Comparison of ENCODE assay signal across 8 cellular contexts in genomic region chr5:95961617-95962474, GRCh38. TPM values are rescaled to one million over a fixed set of nuclear protein-coding genes. Genes with fewer than 3 reads are reported as not detected.
DNase-seq lines count a peak whose midpoint lies in the region; ATAC-seq and TF ChIP-seq lines count a peak whose summit lies in the region.

Gene ELL2 (minus strand): TSS chr5:95961851. CDS start chr5:95961721, 130 bp downstream.

- TF ChIP-seq CTCF in Panc1 (IDR thresholded peaks at IDR 0.05), result no peak

- intact Hi-C loops in Panc1 (cut with micrococcal nuclease; ENCODE audit: unreplicated experiment), result loop anchor here (10.0 kb wide), 1 partner anchor 203 kb away; no protein-coding TSS in a partner anchor

- H3K4me3 ChIP-seq in HUES64 (ENCODE audit: low read length) (peak within 1 kb of the TSS; percentile 82), Panc1 (ENCODE audit: low read depth in 2 of 2, low read length in 2 of 2) (peak within 1 kb of the TSS; percentile 98), esophagus (ENCODE audit: low read depth in 1 of 2, low read length in 2 of 2) (peak within 1 kb of the TSS; percentile 86 to 96), mucosa of rectum (ENCODE audit: low read length in 2 of 2) (peak within 1 kb of the TSS; percentile 83 to 87)

- WGBS in HUES64, result 2% methylated on average over 61 of the region's 63 CpGs
- 1% methylated on average over 56 to 63 of the region's 63 CpGs for WGBS in esophagus, 2 donors

- POLR2A ChIA-PET in Panc1 (lab: Charles Lee), result interaction anchor here (0.5 to 0.6 kb wide), 2 partner anchors 312 to 805 kb away, joined by 3 read pairs; no protein-coding TSS in a partner anchor

- DNase-seq in DMS 273 treated with DMSO at 0.1 percent for 48 hours (lab: John Stamatoyannopoulos, UW) (peak; percentile 86), Panc1 (ENCODE audit: low read depth, low spot score) (peak; percentile 98)
- peak; percentile 98 to 99 for DNase-seq in activated T-cell treated with anti-CD3 and anti-CD28 coated beads, Interleukin-2, amount 50 U/mL, for 48 hours
- DNase-seq in stimulated activated CD8-positive, alpha-beta memory T cell treated with anti-CD3 and anti-CD28 coated beads, Interleukin-4, amount 100 ng/mL, for 4 hours (ENCODE audit: low read depth in 2 of 2, low spot score in 1 of 2), result peak; percentile 88 to 93

- H3K27ac ChIP-seq in HUES64 (ENCODE audit: low read depth, low read length), result peak within 1 kb of the TSS; percentile 86
- peak within 1 kb of the TSS; percentile 94 for H3K27ac ChIP-seq in Panc1 (ENCODE audit: low read length)
- H3K27ac ChIP-seq in esophagus (ENCODE audit: low read depth in 2 of 2, low read length in 1 of 2), result peak within 1 kb of the TSS; percentile 92 to 98
- H3K27ac ChIP-seq in mucosa of rectum (ENCODE audit: low read depth in 2 of 2, low read length in 2 of 2), result peak within 1 kb of the TSS; percentile 96 to 98

- H3K9me3 ChIP-seq in HUES64 (ENCODE audit: insufficient read depth, low read depth, low read length), result no peaks in the 10 kb centered on the region
- no peaks in the 10 kb centered on the region for H3K9me3 ChIP-seq in Panc1 (ENCODE audit: control insufficient read depth, insufficient read depth, low read depth, low read length)
- H3K9me3 ChIP-seq in esophagus (ENCODE audit: control insufficient read depth in 2 of 2, insufficient read depth in 1 of 2, low read depth in 1 of 2, low read length in 1 of 2), result no peaks in the 10 kb centered on the region
- H3K9me3 ChIP-seq in mucosa of rectum (ENCODE audit: control insufficient read depth in 2 of 2, low read length in 2 of 2), result no peaks in the 10 kb centered on the region

- peak; percentile 92 for ATAC-seq in GM21515 (IDR thresholded peaks at IDR 0.05; ENCODE audit: unreplicated experiment)
- ATAC-seq in Panc1, result peak; percentile 91

- in situ Hi-C loops in Panc1 (cut with HindIII; ENCODE audit: low pct_unique_long_range_greater_than_20kb, low sequenced_read_pairs), result no loop called here

- peaks cover 13% of the 10 kb centered on the region for H3K27me3 ChIP-seq in HUES64 (ENCODE audit: insufficient read depth, low read length)
- H3K27me3 ChIP-seq in Panc1 (ENCODE audit: control insufficient read depth, insufficient read depth, low read length), result no peaks in the 10 kb centered on the region
- H3K27me3 ChIP-seq in esophagus (ENCODE audit: control insufficient read depth in 1 of 2, insufficient read depth in 2 of 2, low read length in 2 of 2), result no peaks in the 10 kb centered on the region
- no peaks in the 10 kb centered on the region for H3K27me3 ChIP-seq in mucosa of rectum (ENCODE audit: control insufficient read depth in 2 of 2, insufficient read depth in 2 of 2, low read length in 2 of 2)

- peak within 1 kb of the TSS; percentile 81 for H3K9ac ChIP-seq in HUES64 (ENCODE audit: low read depth, low read length)
- peak within 1 kb of the TSS; percentile 68 to 99 for H3K9ac ChIP-seq in mucosa of rectum (ENCODE audit: low read depth in 1 of 2, low read length in 2 of 2)

- no TSS peak for BruUV-seq in Panc1 (replicated peaks; lab: Mats Ljungman, UMichigan)

- H3K36me3 ChIP-seq in HUES64 (ENCODE audit: insufficient read depth, low read length) (no peaks in the 10 kb centered on the region), Panc1 (ENCODE audit: control insufficient read depth, insufficient read depth, low read length) (no peaks in the 10 kb centered on the region), esophagus (ENCODE audit: control insufficient read depth in 2 of 2, insufficient read depth in 2 of 2, low read length in 1 of 2) (no peaks in the 10 kb centered on the region), mucosa of rectum (ENCODE audit: control insufficient read depth in 2 of 2, insufficient read depth in 2 of 2, low read length in 2 of 2) (no peaks in the 10 kb centered on the region)

- H3K4me1 ChIP-seq in HUES64 (ENCODE audit: insufficient read depth, low read length), result peaks cover 49% of the 10 kb centered on the region
- peaks cover 24% of the 10 kb centered on the region for H3K4me1 ChIP-seq in Panc1 (ENCODE audit: control insufficient read depth, insufficient read depth, low read length)
- H3K4me1 ChIP-seq in esophagus (ENCODE audit: control insufficient read depth in 2 of 2, insufficient read depth in 2 of 2, low read length in 1 of 2), result no peaks in the 10 kb centered on the region
- H3K4me1 ChIP-seq in mucosa of rectum (ENCODE audit: control insufficient read depth in 2 of 2, insufficient read depth in 2 of 2, low read length in 2 of 2), result peaks cover 8 to 15% of the 10 kb centered on the region in 2 donors

- CTCF ChIA-PET in Panc1 (lab: Charles Lee), result no interaction called here

RNA-seq across cellular contexts. Expression of gene ELL2, which starts in this region (rescaled TPM):
- polyA plus RNA-seq in HUES64 (2013, experiment 1 of 2), result 11.6 TPM
- 10.1 TPM for polyA plus RNA-seq in HUES64 (2013, experiment 2 of 2)
- total RNA-seq in Panc1 (2021; ENCODE audit: unreplicated experiment), result 68.5 TPM
- 69.8 TPM for polyA plus RNA-seq in Panc1 (2012; ENCODE audit: insufficient read length)
- polyA plus RNA-seq in esophagus, result 10 to 100 TPM; 29.1 to 39.6 TPM

Comparison
In these comparisons a context has a peak if more than half of its experiments do, and no peak if none do; other contexts are left out.
1. Peak in every context shown above with its lines: DNase-seq, ATAC-seq, H3K4me3 ChIP-seq and H3K27ac ChIP-seq.